In the genomic region with DNA sequence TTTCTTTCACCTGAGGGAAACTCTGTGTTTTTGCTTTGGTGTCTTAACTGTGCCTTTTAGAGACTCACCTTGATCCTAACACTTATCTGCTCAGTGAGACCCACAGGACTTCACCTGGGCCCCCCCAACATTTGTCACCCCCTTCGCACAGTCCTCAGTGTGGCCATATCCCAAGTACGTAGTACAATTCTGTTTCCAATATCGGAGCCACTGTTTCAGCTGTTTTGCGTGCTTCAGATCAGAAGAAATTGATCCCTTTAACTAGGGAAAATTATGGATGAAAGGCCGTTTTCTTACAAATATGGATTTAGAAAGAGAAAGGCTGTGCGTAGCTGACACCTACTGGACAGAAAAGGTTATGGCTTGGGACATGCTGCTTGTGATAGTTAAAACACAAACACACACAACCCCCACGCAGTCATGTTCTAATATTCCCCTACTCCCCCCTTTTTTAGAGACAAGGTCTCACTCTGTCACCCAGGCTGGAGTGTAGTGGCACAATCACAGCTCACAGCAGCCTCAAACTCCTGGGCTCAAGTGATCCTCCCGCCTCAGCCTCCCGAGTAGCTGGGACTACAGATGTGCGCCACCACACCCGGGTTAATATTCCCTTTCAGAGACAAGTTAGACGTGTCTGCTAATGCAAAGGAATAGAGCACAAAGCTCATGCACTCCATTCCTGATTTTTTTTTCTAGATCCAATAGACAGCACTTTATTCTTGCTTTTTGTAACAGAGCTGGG, we compare ENCODE assay signal across 1 cellular context.
TF ChIP-seq lines count a peak whose summit lies in the region.

No MANE protein-coding gene starts in this region.

TF ChIP-seq in HepG2, 621 proteins besides CTCF, POLR2A, EP300 and RAD21 (continued from another document and continues in another):
- TF ChIP-seq, protein P1, sequence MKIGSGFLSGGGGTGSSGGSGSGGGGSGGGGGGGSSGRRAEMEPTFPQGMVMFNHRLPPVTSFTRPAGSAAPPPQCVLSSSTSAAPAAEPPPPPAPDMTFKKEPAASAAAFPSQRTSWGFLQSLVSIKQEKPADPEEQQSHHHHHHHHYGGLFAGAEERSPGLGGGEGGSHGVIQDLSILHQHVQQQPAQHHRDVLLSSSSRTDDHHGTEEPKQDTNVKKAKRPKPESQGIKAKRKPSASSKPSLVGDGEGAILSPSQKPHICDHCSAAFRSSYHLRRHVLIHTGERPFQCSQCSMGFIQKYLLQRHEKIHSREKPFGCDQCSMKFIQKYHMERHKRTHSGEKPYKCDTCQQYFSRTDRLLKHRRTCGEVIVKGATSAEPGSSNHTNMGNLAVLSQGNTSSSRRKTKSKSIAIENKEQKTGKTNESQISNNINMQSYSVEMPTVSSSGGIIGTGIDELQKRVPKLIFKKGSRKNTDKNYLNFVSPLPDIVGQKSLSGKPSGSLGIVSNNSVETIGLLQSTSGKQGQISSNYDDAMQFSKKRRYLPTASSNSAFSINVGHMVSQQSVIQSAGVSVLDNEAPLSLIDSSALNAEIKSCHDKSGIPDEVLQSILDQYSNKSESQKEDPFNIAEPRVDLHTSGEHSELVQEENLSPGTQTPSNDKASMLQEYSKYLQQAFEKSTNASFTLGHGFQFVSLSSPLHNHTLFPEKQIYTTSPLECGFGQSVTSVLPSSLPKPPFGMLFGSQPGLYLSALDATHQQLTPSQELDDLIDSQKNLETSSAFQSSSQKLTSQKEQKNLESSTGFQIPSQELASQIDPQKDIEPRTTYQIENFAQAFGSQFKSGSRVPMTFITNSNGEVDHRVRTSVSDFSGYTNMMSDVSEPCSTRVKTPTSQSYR (CRISPR knock-in tag; IDR thresholded peaks at IDR 0.05; ENCODE audit: borderline replicate concordance), result no peak
- no peak for TF ChIP-seq RFXANK (CRISPR knock-in tag; IDR thresholded peaks at IDR 0.05)
- TF ChIP-seq SAFB2 (CRISPR knock-in tag; IDR thresholded peaks at IDR 0.05; ENCODE audit: borderline replicate concordance, low read depth), result no peak
- TF ChIP-seq ZIK1 (CRISPR knock-in tag; IDR thresholded peaks at IDR 0.05; ENCODE audit: borderline replicate concordance, low read depth), result no peak
- TF ChIP-seq, protein P2, sequence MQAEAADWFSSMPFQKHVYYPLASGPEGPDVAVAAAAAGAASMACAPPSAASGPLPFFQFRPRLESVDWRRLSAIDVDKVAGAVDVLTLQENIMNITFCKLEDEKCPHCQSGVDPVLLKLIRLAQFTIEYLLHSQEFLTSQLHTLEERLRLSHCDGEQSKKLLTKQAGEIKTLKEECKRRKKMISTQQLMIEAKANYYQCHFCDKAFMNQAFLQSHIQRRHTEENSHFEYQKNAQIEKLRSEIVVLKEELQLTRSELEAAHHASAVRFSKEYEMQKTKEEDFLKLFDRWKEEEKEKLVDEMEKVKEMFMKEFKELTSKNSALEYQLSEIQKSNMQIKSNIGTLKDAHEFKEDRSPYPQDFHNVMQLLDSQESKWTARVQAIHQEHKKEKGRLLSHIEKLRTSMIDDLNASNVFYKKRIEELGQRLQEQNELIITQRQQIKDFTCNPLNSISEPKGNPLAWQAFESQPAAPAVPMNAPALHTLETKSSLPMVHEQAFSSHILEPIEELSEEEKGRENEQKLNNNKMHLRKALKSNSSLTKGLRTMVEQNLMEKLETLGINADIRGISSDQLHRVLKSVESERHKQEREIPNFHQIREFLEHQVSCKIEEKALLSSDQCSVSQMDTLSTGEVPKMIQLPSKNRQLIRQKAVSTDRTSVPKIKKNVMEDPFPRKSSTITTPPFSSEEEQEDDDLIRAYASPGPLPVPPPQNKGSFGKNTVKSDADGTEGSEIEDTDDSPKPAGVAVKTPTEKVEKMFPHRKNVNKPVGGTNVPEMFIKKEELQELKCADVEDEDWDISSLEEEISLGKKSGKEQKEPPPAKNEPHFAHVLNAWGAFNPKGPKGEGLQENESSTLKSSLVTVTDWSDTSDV (CRISPR knock-in tag; IDR thresholded peaks at IDR 0.05), result no peak
- no peak for TF ChIP-seq ZNF570 (CRISPR knock-in tag; IDR thresholded peaks at IDR 0.05; ENCODE audit: borderline replicate concordance)
- TF ChIP-seq, protein P3, sequence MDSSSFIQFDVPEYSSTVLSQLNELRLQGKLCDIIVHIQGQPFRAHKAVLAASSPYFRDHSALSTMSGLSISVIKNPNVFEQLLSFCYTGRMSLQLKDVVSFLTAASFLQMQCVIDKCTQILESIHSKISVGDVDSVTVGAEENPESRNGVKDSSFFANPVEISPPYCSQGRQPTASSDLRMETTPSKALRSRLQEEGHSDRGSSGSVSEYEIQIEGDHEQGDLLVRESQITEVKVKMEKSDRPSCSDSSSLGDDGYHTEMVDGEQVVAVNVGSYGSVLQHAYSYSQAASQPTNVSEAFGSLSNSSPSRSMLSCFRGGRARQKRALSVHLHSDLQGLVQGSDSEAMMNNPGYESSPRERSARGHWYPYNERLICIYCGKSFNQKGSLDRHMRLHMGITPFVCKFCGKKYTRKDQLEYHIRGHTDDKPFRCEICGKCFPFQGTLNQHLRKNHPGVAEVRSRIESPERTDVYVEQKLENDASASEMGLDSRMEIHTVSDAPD (CRISPR knock-in tag; IDR thresholded peaks at IDR 0.05), result no peak
- no peak for TF ChIP-seq NR2C2 (CRISPR knock-in tag; IDR thresholded peaks at IDR 0.05; ENCODE audit: borderline replicate concordance)
- no peak for TF ChIP-seq PHF8 (CRISPR knock-in tag; IDR thresholded peaks at IDR 0.05)
- no peak for TF ChIP-seq SUZ12 (IDR thresholded peaks at IDR 0.05; ENCODE audit: low read depth, low read length)
- no peak for TF ChIP-seq ZNF441 (CRISPR knock-in tag; IDR thresholded peaks at IDR 0.05; ENCODE audit: borderline replicate concordance)
- no peak for TF ChIP-seq ZNF446 (CRISPR knock-in tag; IDR thresholded peaks at IDR 0.05)
- no peak for TF ChIP-seq SP5 (CRISPR knock-in tag; IDR thresholded peaks at IDR 0.05; ENCODE audit: borderline replicate concordance, low read depth)
- TF ChIP-seq ZFP82 (CRISPR knock-in tag; IDR thresholded peaks at IDR 0.05; ENCODE audit: borderline replicate concordance), result no peak
- no peak for TF ChIP-seq FOXA3 (CRISPR knock-in tag; IDR thresholded peaks at IDR 0.05)
- TF ChIP-seq, protein P4, sequence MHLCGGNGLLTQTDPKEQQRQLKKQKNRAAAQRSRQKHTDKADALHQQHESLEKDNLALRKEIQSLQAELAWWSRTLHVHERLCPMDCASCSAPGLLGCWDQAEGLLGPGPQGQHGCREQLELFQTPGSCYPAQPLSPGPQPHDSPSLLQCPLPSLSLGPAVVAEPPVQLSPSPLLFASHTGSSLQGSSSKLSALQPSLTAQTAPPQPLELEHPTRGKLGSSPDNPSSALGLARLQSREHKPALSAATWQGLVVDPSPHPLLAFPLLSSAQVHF (CRISPR knock-in tag; IDR thresholded peaks at IDR 0.05), result no peak
- TF ChIP-seq ZNF615 (CRISPR knock-in tag; IDR thresholded peaks at IDR 0.05; ENCODE audit: borderline replicate concordance), result no peak
- no peak for TF ChIP-seq CCAR2 (optimal IDR thresholded peaks at IDR 0.05; ENCODE audit: low read depth, low read length)
- TF ChIP-seq ZNF317 (CRISPR knock-in tag; IDR thresholded peaks at IDR 0.05), result no peak
- TF ChIP-seq SMAD3 (CRISPR knock-in tag; IDR thresholded peaks at IDR 0.05), result peak; percentile 76; the same call in 1 of the 2 replicates
- TF ChIP-seq, protein P5, sequence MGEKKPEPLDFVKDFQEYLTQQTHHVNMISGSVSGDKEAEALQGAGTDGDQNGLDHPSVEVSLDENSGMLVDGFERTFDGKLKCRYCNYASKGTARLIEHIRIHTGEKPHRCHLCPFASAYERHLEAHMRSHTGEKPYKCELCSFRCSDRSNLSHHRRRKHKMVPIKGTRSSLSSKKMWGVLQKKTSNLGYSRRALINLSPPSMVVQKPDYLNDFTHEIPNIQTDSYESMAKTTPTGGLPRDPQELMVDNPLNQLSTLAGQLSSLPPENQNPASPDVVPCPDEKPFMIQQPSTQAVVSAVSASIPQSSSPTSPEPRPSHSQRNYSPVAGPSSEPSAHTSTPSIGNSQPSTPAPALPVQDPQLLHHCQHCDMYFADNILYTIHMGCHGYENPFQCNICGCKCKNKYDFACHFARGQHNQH (CRISPR knock-in tag; IDR thresholded peaks at IDR 0.05), result no peak
- TF ChIP-seq, protein P6, sequence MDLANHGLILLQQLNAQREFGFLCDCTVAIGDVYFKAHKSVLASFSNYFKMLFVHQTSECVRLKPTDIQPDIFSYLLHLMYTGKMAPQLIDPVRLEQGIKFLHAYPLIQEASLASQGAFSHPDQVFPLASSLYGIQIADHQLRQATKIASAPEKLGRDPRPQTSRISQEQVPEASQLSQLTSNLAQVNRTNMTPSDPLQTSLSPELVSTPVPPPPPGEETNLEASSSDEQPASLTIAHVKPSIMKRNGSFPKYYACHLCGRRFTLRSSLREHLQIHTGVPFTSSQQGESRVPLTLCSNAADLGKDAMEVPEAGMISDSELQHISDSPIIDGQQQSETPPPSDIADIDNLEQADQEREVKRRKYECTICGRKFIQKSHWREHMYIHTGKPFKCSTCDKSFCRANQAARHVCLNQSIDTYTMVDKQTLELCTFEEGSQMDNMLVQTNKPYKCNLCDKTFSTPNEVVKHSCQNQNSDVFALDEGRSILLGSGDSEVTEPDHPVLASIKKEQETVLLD (CRISPR knock-in tag; IDR thresholded peaks at IDR 0.05; ENCODE audit: low read depth), result no peak
- TF ChIP-seq ZNF335 (CRISPR knock-in tag; IDR thresholded peaks at IDR 0.05), result no peak
- no peak for TF ChIP-seq FOXO1 (CRISPR knock-in tag; IDR thresholded peaks at IDR 0.05)
- TF ChIP-seq, protein P7, sequence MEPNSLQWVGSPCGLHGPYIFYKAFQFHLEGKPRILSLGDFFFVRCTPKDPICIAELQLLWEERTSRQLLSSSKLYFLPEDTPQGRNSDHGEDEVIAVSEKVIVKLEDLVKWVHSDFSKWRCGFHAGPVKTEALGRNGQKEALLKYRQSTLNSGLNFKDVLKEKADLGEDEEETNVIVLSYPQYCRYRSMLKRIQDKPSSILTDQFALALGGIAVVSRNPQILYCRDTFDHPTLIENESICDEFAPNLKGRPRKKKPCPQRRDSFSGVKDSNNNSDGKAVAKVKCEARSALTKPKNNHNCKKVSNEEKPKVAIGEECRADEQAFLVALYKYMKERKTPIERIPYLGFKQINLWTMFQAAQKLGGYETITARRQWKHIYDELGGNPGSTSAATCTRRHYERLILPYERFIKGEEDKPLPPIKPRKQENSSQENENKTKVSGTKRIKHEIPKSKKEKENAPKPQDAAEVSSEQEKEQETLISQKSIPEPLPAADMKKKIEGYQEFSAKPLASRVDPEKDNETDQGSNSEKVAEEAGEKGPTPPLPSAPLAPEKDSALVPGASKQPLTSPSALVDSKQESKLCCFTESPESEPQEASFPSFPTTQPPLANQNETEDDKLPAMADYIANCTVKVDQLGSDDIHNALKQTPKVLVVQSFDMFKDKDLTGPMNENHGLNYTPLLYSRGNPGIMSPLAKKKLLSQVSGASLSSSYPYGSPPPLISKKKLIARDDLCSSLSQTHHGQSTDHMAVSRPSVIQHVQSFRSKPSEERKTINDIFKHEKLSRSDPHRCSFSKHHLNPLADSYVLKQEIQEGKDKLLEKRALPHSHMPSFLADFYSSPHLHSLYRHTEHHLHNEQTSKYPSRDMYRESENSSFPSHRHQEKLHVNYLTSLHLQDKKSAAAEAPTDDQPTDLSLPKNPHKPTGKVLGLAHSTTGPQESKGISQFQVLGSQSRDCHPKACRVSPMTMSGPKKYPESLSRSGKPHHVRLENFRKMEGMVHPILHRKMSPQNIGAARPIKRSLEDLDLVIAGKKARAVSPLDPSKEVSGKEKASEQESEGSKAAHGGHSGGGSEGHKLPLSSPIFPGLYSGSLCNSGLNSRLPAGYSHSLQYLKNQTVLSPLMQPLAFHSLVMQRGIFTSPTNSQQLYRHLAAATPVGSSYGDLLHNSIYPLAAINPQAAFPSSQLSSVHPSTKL (CRISPR knock-in tag; IDR thresholded peaks at IDR 0.05), result peak; percentile 34; the same call in 1 of the 2 replicates
- no peak for TF ChIP-seq ZFP36L2 (CRISPR knock-in tag; IDR thresholded peaks at IDR 0.05)
- no peak for TF ChIP-seq ZSCAN20 (CRISPR knock-in tag; IDR thresholded peaks at IDR 0.05; ENCODE audit: borderline replicate concordance)
- TF ChIP-seq TAF1 (CRISPR knock-in tag; IDR thresholded peaks at IDR 0.05), result no peak
- no peak for TF ChIP-seq IKZF1 (IDR thresholded peaks at IDR 0.05)
- TF ChIP-seq, protein P8, sequence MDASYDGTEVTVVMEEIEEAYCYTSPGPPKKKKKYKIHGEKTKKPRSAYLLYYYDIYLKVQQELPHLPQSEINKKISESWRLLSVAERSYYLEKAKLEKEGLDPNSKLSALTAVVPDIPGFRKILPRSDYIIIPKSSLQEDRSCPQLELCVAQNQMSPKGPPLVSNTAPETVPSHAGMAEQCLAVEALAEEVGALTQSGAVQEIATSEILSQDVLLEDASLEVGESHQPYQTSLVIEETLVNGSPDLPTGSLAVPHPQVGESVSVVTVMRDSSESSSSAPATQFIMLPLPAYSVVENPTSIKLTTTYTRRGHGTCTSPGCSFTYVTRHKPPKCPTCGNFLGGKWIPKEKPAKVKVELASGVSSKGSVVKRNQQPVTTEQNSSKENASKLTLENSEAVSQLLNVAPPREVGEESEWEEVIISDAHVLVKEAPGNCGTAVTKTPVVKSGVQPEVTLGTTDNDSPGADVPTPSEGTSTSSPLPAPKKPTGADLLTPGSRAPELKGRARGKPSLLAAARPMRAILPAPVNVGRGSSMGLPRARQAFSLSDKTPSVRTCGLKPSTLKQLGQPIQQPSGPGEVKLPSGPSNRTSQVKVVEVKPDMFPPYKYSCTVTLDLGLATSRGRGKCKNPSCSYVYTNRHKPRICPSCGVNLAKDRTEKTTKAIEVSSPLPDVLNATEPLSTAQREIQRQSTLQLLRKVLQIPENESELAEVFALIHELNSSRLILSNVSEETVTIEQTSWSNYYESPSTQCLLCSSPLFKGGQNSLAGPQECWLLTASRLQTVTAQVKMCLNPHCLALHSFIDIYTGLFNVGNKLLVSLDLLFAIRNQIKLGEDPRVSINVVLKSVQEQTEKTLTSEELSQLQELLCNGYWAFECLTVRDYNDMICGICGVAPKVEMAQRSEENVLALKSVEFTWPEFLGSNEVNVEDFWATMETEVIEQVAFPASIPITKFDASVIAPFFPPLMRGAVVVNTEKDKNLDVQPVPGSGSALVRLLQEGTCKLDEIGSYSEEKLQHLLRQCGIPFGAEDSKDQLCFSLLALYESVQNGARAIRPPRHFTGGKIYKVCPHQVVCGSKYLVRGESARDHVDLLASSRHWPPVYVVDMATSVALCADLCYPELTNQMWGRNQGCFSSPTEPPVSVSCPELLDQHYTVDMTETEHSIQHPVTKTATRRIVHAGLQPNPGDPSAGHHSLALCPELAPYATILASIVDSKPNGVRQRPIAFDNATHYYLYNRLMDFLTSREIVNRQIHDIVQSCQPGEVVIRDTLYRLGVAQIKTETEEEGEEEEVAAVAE (CRISPR knock-in tag; IDR thresholded peaks at IDR 0.05; ENCODE audit: borderline replicate concordance), result 0 out of 2 replicates have a peak, but pooled peaks have one; percentile 57
- TF ChIP-seq ZNF737 (CRISPR knock-in tag; IDR thresholded peaks at IDR 0.05; ENCODE audit: borderline replicate concordance), result no peak
- TF ChIP-seq SMAD1 (CRISPR knock-in tag; IDR thresholded peaks at IDR 0.05; ENCODE audit: borderline replicate concordance, low read depth), result no peak
- no peak for TF ChIP-seq ASH2L (IDR thresholded peaks at IDR 0.05; ENCODE audit: insufficient read length, low read depth, low read length)
- TF ChIP-seq EEA1 (CRISPR knock-in tag; IDR thresholded peaks at IDR 0.05; ENCODE audit: borderline replicate concordance), result no peak
- TF ChIP-seq ARID2 (CRISPR knock-in tag; IDR thresholded peaks at IDR 0.05; ENCODE audit: borderline replicate concordance), result no peak
- TF ChIP-seq EZH2 (conservative IDR thresholded peaks at IDR 0.05; ENCODE audit: low read depth, low read length), result peak; percentile 69; the same call in 1 of the 2 replicates
- TF ChIP-seq, protein P9, sequence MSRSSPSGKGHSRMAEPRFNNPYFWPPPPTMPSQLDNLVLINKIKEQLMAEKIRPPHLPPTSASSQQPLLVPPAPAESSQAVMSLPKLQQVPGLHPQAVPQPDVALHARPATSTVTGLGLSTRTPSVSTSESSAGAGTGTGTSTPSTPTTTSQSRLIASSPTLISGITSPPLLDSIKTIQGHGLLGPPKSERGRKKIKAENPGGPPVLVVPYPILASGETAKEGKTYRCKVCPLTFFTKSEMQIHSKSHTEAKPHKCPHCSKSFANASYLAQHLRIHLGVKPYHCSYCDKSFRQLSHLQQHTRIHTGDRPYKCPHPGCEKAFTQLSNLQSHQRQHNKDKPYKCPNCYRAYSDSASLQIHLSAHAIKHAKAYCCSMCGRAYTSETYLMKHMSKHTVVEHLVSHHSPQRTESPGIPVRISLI (CRISPR knock-in tag; IDR thresholded peaks at IDR 0.05; ENCODE audit: borderline replicate concordance), result no peak
